ENCODE assay signal across 35 cellular contexts in genomic region chr18:75189696-75190095, GRCh38.
"Had no signal": no experiment of that assay in that cellular context is flagged by ENCODE, and none has a peak within 500 bp of the region (broad histone marks: within the 10 kb centered on the region; RNA-seq: fewer than 3 reads in every experiment).

No MANE protein-coding gene starts in this region.

- DNase-seq: Karpas-422, Kasumi-1, KBM-7, KG1, MG63, MM.1S, MV-4-11, NCI-H1048, NCI-H1092, NCI-H1092 treated with DMSO at 0.1 percent for 48 hours, NCI-H1105, NCI-H1105 treated with DMSO at 0.1 percent for 48 hours, NCI-H1417, NCI-H1417 treated with DMSO at 0.1 percent for 48 hours, NCI-H1436, NCI-H1436 treated with DMSO at 0.1 percent for 48 hours, NCI-H146, NCI-H1694, NCI-H1694 treated with DMSO at 0.1 percent for 48 hours, NCI-H187, NCI-H187 treated with DMSO at 0.1 percent for 48 hours, NCI-H1930, NCI-H2029, NCI-H2029 treated with DMSO at 0.1 percent for 48 hours, NCI-H2081, NCI-H2081 treated with DMSO at 0.1 percent for 48 hours, NCI-H2107, NCI-H2171, NCI-H2171 treated with DMSO at 0.1 percent for 48 hours, NCI-H2227 treated with DMSO at 0.1 percent for 48 hours, NCI-H226, NCI-H345, NCI-H446, NCI-H446 treated with DMSO at 0.1 percent for 48 hours had no signal

- H3K4me3 ChIP-seq: MG63 had no signal

- H3K27me3 ChIP-seq: MG63 had no signal

- H3K9me3 ChIP-seq: MG63 had no signal

- H3K36me3 ChIP-seq: MG63 had no signal

- H3K27ac ChIP-seq: KMS-11 had no signal

- H3K4me2 ChIP-seq: KMS-11 had no signal

- H3K9ac ChIP-seq: KMS-11 had no signal
